ENCODE assay signal across 9 cellular contexts in the genomic region with DNA sequence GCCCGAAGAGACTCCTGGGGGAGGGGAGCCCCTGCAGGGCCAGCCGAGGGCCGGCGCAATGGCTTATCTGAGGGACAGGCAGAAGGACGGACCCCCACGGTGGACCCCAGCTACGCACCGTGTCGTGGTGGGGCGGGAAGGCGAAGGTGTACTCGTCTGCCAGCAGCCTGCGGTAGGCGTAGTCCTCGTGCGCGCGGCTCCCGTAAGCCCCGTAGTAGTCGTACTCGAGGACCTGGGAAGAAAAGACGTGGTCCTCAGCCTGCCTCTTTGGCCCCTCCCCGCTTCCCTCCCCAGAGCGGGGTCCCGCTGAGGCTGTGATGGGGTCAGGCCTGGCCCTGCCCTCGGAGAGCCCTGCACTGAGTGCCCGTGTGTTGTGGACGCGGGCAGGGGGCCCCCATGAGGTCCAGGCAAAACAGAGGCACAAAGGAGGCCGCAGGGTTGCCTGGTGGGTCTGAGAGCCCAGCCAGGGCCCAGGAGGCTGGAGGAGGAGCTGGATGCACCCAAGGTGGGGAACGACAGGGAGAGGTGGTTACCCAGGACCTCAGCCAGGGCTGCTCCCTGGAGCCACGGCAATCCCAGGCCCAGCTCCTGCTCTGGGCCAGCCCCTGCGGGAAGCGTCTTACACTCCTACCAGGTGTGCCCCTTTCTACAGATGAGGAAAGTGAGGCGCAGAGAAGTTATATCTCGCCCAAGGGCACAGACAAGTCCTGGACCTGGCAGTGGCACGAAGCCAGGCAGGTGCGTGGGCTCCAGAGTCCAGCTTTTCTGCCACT. TPM values are rescaled to one million over a fixed set of nuclear protein-coding genes. Genes with fewer than 3 reads are reported as not detected.
DNase-seq lines count a peak whose midpoint lies in the region; ATAC-seq and TF ChIP-seq lines count a peak whose summit lies in the region.
"Had no signal": no experiment of that assay in that cellular context is flagged by ENCODE, and none has a peak within 500 bp of the region (broad histone marks: within the 10 kb centered on the region; RNA-seq: fewer than 3 reads in every experiment).

No MANE protein-coding gene starts in this region.

- intact Hi-C loops in CD4-positive, alpha-beta memory T cell (cut with micrococcal nuclease): loop anchor here (1.0 to 2.0 kb wide), 2 partner anchors 20 to 46 kb away; no protein-coding TSS in a partner anchor
- intact Hi-C loops in PC-3 (cut with micrococcal nuclease): no loop called here

- no peaks in the 10 kb centered on the region for H3K79me2 ChIP-seq in PC-3 (ENCODE audit: low read length)

- H4K20me1 ChIP-seq in PC-3 (ENCODE audit: low read length): no peaks in the 10 kb centered on the region

- H2BK12ac ChIP-seq in neuronal stem cell (ENCODE audit: low read length): peak overlapping the region; percentile 79

- H3K27me3 Mint-ChIP-seq in CD4-positive, alpha-beta memory T cell: no peaks in the 10 kb centered on the region
- H3K27me3 Mint-ChIP-seq in T-helper 2 cell treated with Interferon-gamma antibody and Interleukin-4, amounts not matched to agents 5 μg/mL and 100 μg/mL, for 36 hours (ENCODE audit: low read depth): peaks cover 5% of the 10 kb centered on the region

- H2AK5ac ChIP-seq in neuronal stem cell (ENCODE audit: low read depth, low read length): peak overlapping the region; percentile 88

- H3K9ac ChIP-seq in neuronal stem cell (ENCODE audit: low read depth, low read length, poor library complexity): peak overlapping the region; percentile 50
- H3K9ac ChIP-seq in PC-3 (ENCODE audit: low read length): no peak overlapping the region

- no peak overlapping the region for H4K91ac ChIP-seq in neuronal stem cell (ENCODE audit: low read depth, low read length, poor library complexity)

- H3K79me1 ChIP-seq in neuronal stem cell (ENCODE audit: low read depth, low read length): peaks cover 2% of the 10 kb centered on the region

- H2AFZ ChIP-seq in neuronal stem cell (ENCODE audit: low read length) (peak overlapping the region; percentile 45), PC-3 (ENCODE audit: low read length) (no peak overlapping the region)

- no peaks in the 10 kb centered on the region for H3K9me3 ChIP-seq in CD4-positive, alpha-beta memory T cell (ENCODE audit: control insufficient read depth in 1 of 2, low read length in 2 of 2)
- H3K9me3 ChIP-seq in esophagus (ENCODE audit: control insufficient read depth in 2 of 2, insufficient read depth in 1 of 2, low read depth in 1 of 2, low read length in 1 of 2) (no peaks in the 10 kb centered on the region), neuronal stem cell (replicated peaks in 1 of 2; ENCODE audit: control insufficient read depth in 2 of 2, insufficient read depth in 1 of 2, low read depth in 1 of 2, low read length in 2 of 2) (no peaks in the 10 kb centered on the region), PC-3 (ENCODE audit: low read length) (no peaks in the 10 kb centered on the region)

- peaks cover 59% of the 10 kb centered on the region for H3K4me1 ChIP-seq in CD4-positive, alpha-beta memory T cell (ENCODE audit: insufficient read depth, low read length)
- H3K4me1 ChIP-seq in esophagus (ENCODE audit: control insufficient read depth in 2 of 2, insufficient read depth in 2 of 2, low read length in 1 of 2): peaks cover 0 to 7% of the 10 kb centered on the region in 2 donors
- H3K4me1 ChIP-seq in neuronal stem cell (ENCODE audit: control insufficient read depth in 2 of 2, insufficient read depth in 1 of 2, low read depth in 1 of 2, low read length in 2 of 2): peaks cover 5 to 14% of the 10 kb centered on the region in 2 donors
- H3K4me1 ChIP-seq in PC-3 (ENCODE audit: insufficient read depth, low read length): no peaks in the 10 kb centered on the region

- peak overlapping the region; percentile 14 for H3K4me2 ChIP-seq in neuronal stem cell (ENCODE audit: insufficient read depth, low read length, poor library complexity, severe bottlenecking)
- H3K4me2 ChIP-seq in PC-3 (ENCODE audit: low read length): no peak overlapping the region

- H3K36me3 Mint-ChIP-seq in CD4-positive, alpha-beta memory T cell: peaks cover 0 to 2% of the 10 kb centered on the region in 2 donors
- no peaks in the 10 kb centered on the region for H3K36me3 Mint-ChIP-seq in T-helper 2 cell treated with Interferon-gamma antibody and Interleukin-4, amounts not matched to agents 5 μg/mL and 100 μg/mL, for 36 hours (ENCODE audit: low read depth)

- peak overlapping the region; percentile 93 for H3K18ac ChIP-seq in neuronal stem cell (ENCODE audit: low read length)

- BruUV-seq in PC-3 (replicated peaks; lab: Mats Ljungman, UMichigan): no TSS peak

- no peaks in the 10 kb centered on the region for H3K27me3 ChIP-seq in CD4-positive, alpha-beta memory T cell (ENCODE audit: insufficient read depth, low read length)
- H3K27me3 ChIP-seq in esophagus (ENCODE audit: control insufficient read depth in 1 of 2, insufficient read depth in 2 of 2, low read length in 2 of 2) (peaks cover 0 to 4% of the 10 kb centered on the region in 2 donors), neuronal stem cell (ENCODE audit: control insufficient read depth in 3 of 3, insufficient read depth in 3 of 3, low read depth in 1 of 3, low read length in 3 of 3) (no peaks in the 10 kb centered on the region), PC-3 (ENCODE audit: low read length) (no peaks in the 10 kb centered on the region)

- ATAC-seq in PC-3 (no peak), GM21737 (IDR thresholded peaks at IDR 0.05; ENCODE audit: unreplicated experiment) (no peak)

- H3K4ac ChIP-seq in neuronal stem cell (ENCODE audit: low read length): peak overlapping the region; percentile 86

- in situ Hi-C loops in GM13976 (cut with MboI; ENCODE audit: low sequenced_read_pairs, unreplicated experiment): no loop called here

- peak overlapping the region; percentile 83 to 93 (median 86) for H3K4me3 Mint-ChIP-seq in CD4-positive, alpha-beta memory T cell
- H3K4me3 Mint-ChIP-seq in T-helper 2 cell treated with Interferon-gamma antibody and Interleukin-4, amounts not matched to agents 5 μg/mL and 100 μg/mL, for 36 hours: peak overlapping the region; percentile 68

- WGBS in esophagus, 2 donors: 30 to 32% methylated on average over 39 of the region's 39 CpGs
- WGBS in neuronal stem cell (ENCODE audit: extremely low coverage in 2 of 2, insufficient read length in 2 of 2, insufficient replicate concordance in 1 of 2), 2 donors: no CpG with 5 or more reads among the region's 39 CpGs

- peak overlapping the region; percentile 23 to 61 for H3K4me3 ChIP-seq in CD4-positive, alpha-beta memory T cell (ENCODE audit: low read length in 2 of 2)
- H3K4me3 ChIP-seq in esophagus (ENCODE audit: low read depth in 1 of 2, low read length in 2 of 2): peak overlapping the region; percentile 2 to 12
- H3K4me3 ChIP-seq in neuronal stem cell (ENCODE audit: low read length in 2 of 2): no peak overlapping the region
- H3K4me3 ChIP-seq in PC-3 (ENCODE audit: low read length): no peak overlapping the region

- CTCF ChIA-PET in CD4-positive, alpha-beta memory T cell (lab: Charles Lee; ENCODE audit: partially characterized antibody): interaction anchor here (2.3 to 3.1 kb wide), 2 partner anchors 19 to 24 kb away, joined by 12 to 13 read pairs; no protein-coding TSS in a partner anchor
- CTCF ChIA-PET in PC-3 (lab: Charles Lee): no interaction called here

- peak overlapping the region; percentile 84 for H2BK120ac ChIP-seq in neuronal stem cell (ENCODE audit: low read depth, low read length)

- no peaks in the 10 kb centered on the region for H3K9me2 ChIP-seq in PC-3 (replicated peaks; ENCODE audit: low read length)

- H3K9me3 Mint-ChIP-seq in CD4-positive, alpha-beta memory T cell: no peaks in the 10 kb centered on the region
- H3K9me3 Mint-ChIP-seq in T-helper 2 cell treated with Interferon-gamma antibody and Interleukin-4, amounts not matched to agents 5 μg/mL and 100 μg/mL, for 36 hours: no peaks in the 10 kb centered on the region

- peak overlapping the region; percentile 74 for H3K27ac ChIP-seq in CD4-positive, alpha-beta memory T cell (ENCODE audit: low read depth, low read length)
- H3K27ac ChIP-seq in esophagus (ENCODE audit: low read depth in 2 of 2, low read length in 1 of 2) (no peak overlapping the region), neuronal stem cell (replicated peaks; ENCODE audit: low read length) (no peak overlapping the region), PC-3 (ENCODE audit: low read length) (no peak overlapping the region)

- H2BK5ac ChIP-seq in neuronal stem cell (ENCODE audit: low read length): peak overlapping the region; percentile 79

- H2BK15ac ChIP-seq in neuronal stem cell (ENCODE audit: low read length): peak overlapping the region; percentile 40

- TF ChIP-seq CTCF in PC-3 (conservative IDR thresholded peaks at IDR 0.05; ENCODE audit: low read depth, low read length) (no peak), GM13976 (IDR thresholded peaks at IDR 0.05; ENCODE audit: borderline replicate concordance, control extremely low read depth, extremely low read depth, insufficient read depth, missing control alignments) (no peak)

- POLR2A ChIA-PET in CD4-positive, alpha-beta memory T cell (lab: Charles Lee; ENCODE audit: partially characterized antibody): interaction anchor here (0.9 to 4.3 kb wide), 9 partner anchors 9 to 461 kb away, joined by 3 to 140 read pairs (median 7); a partner anchor contains a TSS
- POLR2A ChIA-PET in PC-3 (lab: Charles Lee; ENCODE audit: unreplicated experiment): no interaction called here

- H3K36me3 ChIP-seq in CD4-positive, alpha-beta memory T cell (ENCODE audit: insufficient read depth, low read length): no peaks in the 10 kb centered on the region
- H3K36me3 ChIP-seq in esophagus (ENCODE audit: control insufficient read depth in 2 of 2, insufficient read depth in 2 of 2, low read length in 1 of 2): no peaks in the 10 kb centered on the region
- H3K36me3 ChIP-seq in neuronal stem cell (replicated peaks in 1 of 2; ENCODE audit: control insufficient read depth in 2 of 2, insufficient read depth in 2 of 2, low read length in 2 of 2): no peaks in the 10 kb centered on the region
- H3K36me3 ChIP-seq in PC-3 (ENCODE audit: low read depth, low read length): no peaks in the 10 kb centered on the region

- peak overlapping the region; percentile 100 for H4K8ac ChIP-seq in neuronal stem cell (ENCODE audit: low read depth, low read length)

- peak in 1 of 5 donors; percentile 9 for DNase-seq in CD4-positive, alpha-beta memory T cell
- DNase-seq in T-helper 2 cell treated with Interferon-gamma antibody and Interleukin-4, amounts not matched to agents 5 μg/mL and 100 μg/mL, for 36 hours (ENCODE audit: low spot score): no peak
- DNase-seq in neuronal stem cell (ENCODE audit: low spot score) (no peak), SHP77 (lab: John Stamatoyannopoulos, UW) (no peak), PC-3 (no peak), GM13976 (ENCODE audit: low spot score) (no peak)
- DNase-seq: EL had no signal

- H3K27ac Mint-ChIP-seq in CD4-positive, alpha-beta memory T cell: peak overlapping the region; percentile 92 to 99 (median 96)
- peak overlapping the region; percentile 60 for H3K27ac Mint-ChIP-seq in T-helper 2 cell treated with Interferon-gamma antibody and Interleukin-4, amounts not matched to agents 5 μg/mL and 100 μg/mL, for 36 hours

- H3K14ac ChIP-seq in neuronal stem cell (ENCODE audit: low read length): peak overlapping the region; percentile 75

- no peaks in the 10 kb centered on the region for H3F3A ChIP-seq in PC-3 (ENCODE audit: low read length, unreplicated experiment)

- peaks cover 33 to 73% (median 49%) of the 10 kb centered on the region in 4 donors for H3K4me1 Mint-ChIP-seq in CD4-positive, alpha-beta memory T cell
- H3K4me1 Mint-ChIP-seq in T-helper 2 cell treated with Interferon-gamma antibody and Interleukin-4, amounts not matched to agents 5 μg/mL and 100 μg/mL, for 36 hours (ENCODE audit: low read depth): peaks cover 24% of the 10 kb centered on the region

- peak overlapping the region; percentile 82 for H3K23ac ChIP-seq in neuronal stem cell (ENCODE audit: low read depth, low read length, poor library complexity)

RNA-seq across cellular contexts. Expression of a gene that starts 35.2 kb away (rescaled TPM):
- 10 to 100 TPM; 18.6 to 19.3 TPM for total RNA-seq in CD4-positive, alpha-beta memory T cell
- 1 to 10 TPM; 2.5 to 4.1 TPM for polyA plus RNA-seq in CD4-positive, alpha-beta memory T cell
- under 1 TPM; 0.20 TPM for polyA plus RNA-seq in esophagus
- polyA plus RNA-seq in neuronal stem cell (2013, experiment 1 of 2): 3.8 TPM
- 3.7 TPM for polyA plus RNA-seq in neuronal stem cell (2013, experiment 2 of 2)
- 2.5 and 3.4 TPM in 2 replicates for total RNA-seq in PC-3 (2014; rRNA removed)

Comparison
In these comparisons a context has a peak if more than half of its experiments do, and no peak if none do; other contexts are left out.
1. H3K4me3 ChIP-seq: peak in CD4-positive, alpha-beta memory T cell (2 of 2) and esophagus (2 of 2); none in neuronal stem cell (0 of 2) and PC-3 (single experiment).